Comparison of ENCODE assay signal across 1 cellular context in genomic region chr11:20084921-20085814, GRCh38.
A peak's percentile ranks its signal among the peaks of the same experiment; 100 is the strongest.
TF ChIP-seq lines count a peak whose summit lies in the region.

No MANE protein-coding gene starts in this region.

TF ChIP-seq in HepG2, 621 proteins besides CTCF, POLR2A, EP300 and RAD21 (continued from another document and continues in another):
- TF ChIP-seq ZNF691 (CRISPR knock-in tag; IDR thresholded peaks at IDR 0.05; ENCODE audit: borderline replicate concordance, low read depth), result no peak
- no peak for TF ChIP-seq NKX3-1 (CRISPR knock-in tag; IDR thresholded peaks at IDR 0.05)
- TF ChIP-seq ZNF276 (CRISPR knock-in tag; IDR thresholded peaks at IDR 0.05; ENCODE audit: low read depth), result no peak
- no peak for TF ChIP-seq ZNF414 (CRISPR knock-in tag; IDR thresholded peaks at IDR 0.05)
- no peak for TF ChIP-seq ZNF747 (CRISPR knock-in tag; IDR thresholded peaks at IDR 0.05; ENCODE audit: borderline replicate concordance)
- no peak for TF ChIP-seq ZBTB34 (CRISPR knock-in tag; IDR thresholded peaks at IDR 0.05)
- TF ChIP-seq ZNF766 (CRISPR knock-in tag; IDR thresholded peaks at IDR 0.05; ENCODE audit: borderline replicate concordance), result no peak
- no peak for TF ChIP-seq ZNF10 (CRISPR knock-in tag; IDR thresholded peaks at IDR 0.05; ENCODE audit: borderline replicate concordance, low read depth)
- TF ChIP-seq IRX3 (CRISPR knock-in tag; IDR thresholded peaks at IDR 0.05; ENCODE audit: borderline replicate concordance, low read depth), result no peak
- no peak for TF ChIP-seq ZNF782 (CRISPR knock-in tag; IDR thresholded peaks at IDR 0.05; ENCODE audit: borderline replicate concordance)
- no peak for TF ChIP-seq U2AF2 (IDR thresholded peaks at IDR 0.05; ENCODE audit: low read depth, low read length)
- no peak for TF ChIP-seq GATAD1 (CRISPR knock-in tag; IDR thresholded peaks at IDR 0.05)
- no peak for TF ChIP-seq AGO1 (IDR thresholded peaks at IDR 0.05; ENCODE audit: low read depth, low read length, poor library complexity, severe bottlenecking)
- no peak for TF ChIP-seq RXRA (CRISPR knock-in tag; IDR thresholded peaks at IDR 0.05)
- 0 out of 2 replicates have a peak, but pooled peaks have one; percentile 36 for TF ChIP-seq ZBTB43 (CRISPR knock-in tag; conservative IDR thresholded peaks at IDR 0.05)
- TF ChIP-seq PTBP1 (IDR thresholded peaks at IDR 0.05; ENCODE audit: low read depth, low read length, poor library complexity, severe bottlenecking), result no peak
- no peak for TF ChIP-seq ZNF230 (CRISPR knock-in tag; IDR thresholded peaks at IDR 0.05)
- TF ChIP-seq ZNF670 (CRISPR knock-in tag; IDR thresholded peaks at IDR 0.05; ENCODE audit: borderline replicate concordance), result 0 out of 2 replicates have a peak, but pooled peaks have one; percentile 36
- TF ChIP-seq ZNF775 (CRISPR knock-in tag; IDR thresholded peaks at IDR 0.05; ENCODE audit: borderline replicate concordance), result no peak
- no peak for TF ChIP-seq ZNF563 (CRISPR knock-in tag; IDR thresholded peaks at IDR 0.05)
- TF ChIP-seq ASH2L (IDR thresholded peaks at IDR 0.05; ENCODE audit: insufficient read length, low read depth, low read length), result no peak
- TF ChIP-seq SALL2 (CRISPR knock-in tag; IDR thresholded peaks at IDR 0.05), result no peak
- no peak for TF ChIP-seq ZNF235 (CRISPR knock-in tag; IDR thresholded peaks at IDR 0.05; ENCODE audit: borderline replicate concordance)
- peak; percentile 70; the same call in 1 of the 2 replicates for TF ChIP-seq PHF21A (CRISPR knock-in tag; IDR thresholded peaks at IDR 0.05)
- no peak for TF ChIP-seq NRL (CRISPR knock-in tag; IDR thresholded peaks at IDR 0.05; ENCODE audit: borderline replicate concordance)
- peak; percentile 53; the same call in 1 of the 2 replicates for TF ChIP-seq ZMYM2 (CRISPR knock-in tag; IDR thresholded peaks at IDR 0.05)
- no peak for TF ChIP-seq ZNF646 (CRISPR knock-in tag; IDR thresholded peaks at IDR 0.05)
- no peak for TF ChIP-seq SKIL (CRISPR knock-in tag; IDR thresholded peaks at IDR 0.05; ENCODE audit: borderline replicate concordance)
- TF ChIP-seq ZNF18 (CRISPR knock-in tag; IDR thresholded peaks at IDR 0.05; ENCODE audit: insufficient replicate concordance), result no peak
- no peak for TF ChIP-seq PHF20 (CRISPR knock-in tag; IDR thresholded peaks at IDR 0.05)
- TF ChIP-seq KDM2A (CRISPR knock-in tag; IDR thresholded peaks at IDR 0.05; ENCODE audit: borderline replicate concordance, low read depth), result no peak
- peak; percentile 38 for TF ChIP-seq HDAC2 (CRISPR knock-in tag; IDR thresholded peaks at IDR 0.05)
- TF ChIP-seq ATF4 (CRISPR knock-in tag; IDR thresholded peaks at IDR 0.05), result no peak
- no peak for TF ChIP-seq PHB2 (IDR thresholded peaks at IDR 0.05; ENCODE audit: partially characterized antibody)
- no peak for TF ChIP-seq SMAD3 (CRISPR knock-in tag; IDR thresholded peaks at IDR 0.05)
- no peak for TF ChIP-seq NR0B2 (CRISPR knock-in tag; IDR thresholded peaks at IDR 0.05)
- TF ChIP-seq TP53 (CRISPR knock-in tag; conservative IDR thresholded peaks at IDR 0.05), result no peak
- no peak for TF ChIP-seq ZNF740 (CRISPR knock-in tag; IDR thresholded peaks at IDR 0.05)
- TF ChIP-seq HNRNPLL (IDR thresholded peaks at IDR 0.05; ENCODE audit: low read depth, low read length, poor library complexity, severe bottlenecking), result peak; percentile 24
- TF ChIP-seq DR1 (CRISPR knock-in tag; IDR thresholded peaks at IDR 0.05), result no peak
- TF ChIP-seq RNF2 (conservative IDR thresholded peaks at IDR 0.05; ENCODE audit: low read depth), result no peak
- TF ChIP-seq SRSF9 (IDR thresholded peaks at IDR 0.05; ENCODE audit: borderline replicate concordance, insufficient read depth, low read depth, low read length, poor library complexity, severe bottlenecking), result no peak
- no peak for TF ChIP-seq ZNF567 (CRISPR knock-in tag; IDR thresholded peaks at IDR 0.05; ENCODE audit: borderline replicate concordance)
- TF ChIP-seq BRCA1 (CRISPR knock-in tag; IDR thresholded peaks at IDR 0.05), result no peak
- peak; percentile 35; the same call in 1 of the 2 replicates for TF ChIP-seq ZMYM4 (CRISPR knock-in tag; IDR thresholded peaks at IDR 0.05)
